In the genomic region with DNA sequence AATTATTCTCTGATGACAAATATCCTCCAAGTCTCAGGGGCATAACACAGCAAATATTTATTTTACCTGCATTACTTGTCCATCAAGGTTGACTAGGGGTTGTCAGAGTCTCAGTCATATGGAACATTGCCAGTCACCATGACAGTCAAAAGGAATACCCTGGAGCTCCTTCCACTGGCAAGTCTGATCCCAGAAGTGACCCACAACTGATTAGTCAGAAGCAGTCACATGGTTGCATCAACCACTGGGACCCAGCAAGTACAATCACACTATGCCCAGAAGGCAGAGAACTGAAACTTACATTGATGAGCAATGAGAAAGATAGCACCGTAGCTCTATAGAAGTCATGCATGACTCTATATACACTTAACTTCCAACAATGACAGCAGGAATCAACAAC, we compare ENCODE assay signal across 14 cellular contexts. TPM values are rescaled to one million over a fixed set of nuclear protein-coding genes. Genes with fewer than 3 reads are reported as not detected.
DNase-seq lines count a peak whose midpoint lies in the region; ATAC-seq and TF ChIP-seq lines count a peak whose summit lies in the region.
"Had no signal": no experiment of that assay in that cellular context is flagged by ENCODE, and none has a peak within 500 bp of the region (broad histone marks: within the 10 kb centered on the region; RNA-seq: fewer than 3 reads in every experiment).

No MANE protein-coding gene starts in this region.

- H3K27ac ChIP-seq in trophoblast cell (ENCODE audit: low read depth, low read length) (no peak overlapping the region), colonic mucosa (no peak overlapping the region), aorta (ENCODE audit: low read depth in 1 of 2, low read length in 2 of 2) (no peak overlapping the region)
- H3K27ac ChIP-seq: 22Rv1, dorsolateral prefrontal cortex, tibial nerve had no signal

- no peak overlapping the region for H3K23ac ChIP-seq in trophoblast cell (ENCODE audit: low read length)

- no peak overlapping the region for H3K14ac ChIP-seq in trophoblast cell (ENCODE audit: low read length)

- no peak for TF ChIP-seq CTCF in colonic mucosa (IDR thresholded peaks at IDR 0.05)

- H3K4me3 ChIP-seq in trophoblast cell (ENCODE audit: low read depth, low read length) = no peak overlapping the region
- H3K4me3 ChIP-seq in colonic mucosa = no peak overlapping the region
- H3K4me3 ChIP-seq in aorta (ENCODE audit: low read length in 2 of 2) = no peak overlapping the region
- H3K4me3 ChIP-seq: dorsolateral prefrontal cortex, tibial nerve had no signal

- peak; percentile 1 for DNase-seq in NCI-H510A treated with DMSO at 0.1 percent for 48 hours (lab: John Stamatoyannopoulos, UW)
- no peak for DNase-seq in NCI-H510A (lab: John Stamatoyannopoulos, UW)
- DNase-seq in RPMI7951 (ENCODE audit: low read depth) = peak; percentile 94
- DNase-seq in trophoblast cell = peak; percentile 65 to 66
- DNase-seq in colonic mucosa = no peak
- DNase-seq in SKM-1 treated with dmso at 0.1 percent for 144 hours (lab: John Stamatoyannopoulos, UW; ENCODE audit: unreplicated experiment) = no peak
- no peak for DNase-seq in aorta
- DNase-seq: activated effector memory CD4-positive, alpha-beta T cell treated with anti-CD3 and anti-CD28 coated beads, Interleukin-2, amount 50 U/mL, for 16 hours; dorsolateral prefrontal cortex; stimulated activated CD4-positive, alpha-beta T cell treated with anti-CD3 and anti-CD28 coated beads, Interleukin-4, amount 100 ng/mL, for 24 hours had no signal

- no peak overlapping the region for H4K12ac ChIP-seq in trophoblast cell (ENCODE audit: low read depth, low read length)

- H2BK5ac ChIP-seq in trophoblast cell (ENCODE audit: low read depth, low read length, poor library complexity) = no peak overlapping the region

- H3K4me1 ChIP-seq in trophoblast cell (ENCODE audit: control insufficient read depth in 1 of 2, insufficient read depth in 2 of 2, low read length in 2 of 2) = peaks cover 0 to 1% of the 10 kb centered on the region in 2 experiments
- H3K4me1 ChIP-seq in colonic mucosa = no peaks in the 10 kb centered on the region
- H3K4me1 ChIP-seq in aorta (ENCODE audit: control insufficient read depth in 1 of 2, insufficient read depth in 2 of 2, low read length in 2 of 2) = no peaks in the 10 kb centered on the region
- H3K4me1 ChIP-seq: tibial nerve had no signal

- no peak overlapping the region for H2BK12ac ChIP-seq in trophoblast cell (ENCODE audit: low read length)

- H3K36me3 ChIP-seq in trophoblast cell (ENCODE audit: control insufficient read depth in 1 of 2, insufficient read depth in 2 of 2, low read length in 2 of 2) (no peaks in the 10 kb centered on the region), colonic mucosa (no peaks in the 10 kb centered on the region), aorta (ENCODE audit: control insufficient read depth in 1 of 2, insufficient read depth in 2 of 2, low read length in 1 of 2) (no peaks in the 10 kb centered on the region)
- H3K36me3 ChIP-seq: tibial nerve had no signal

- intact Hi-C loops in colonic mucosa (cut with DNase I) = no loop called here
- intact Hi-C loops in aorta (cut with DNase I) = no loop called here

- peak; percentile 53 for ATAC-seq in HG03039 (IDR thresholded peaks at IDR 0.05; ENCODE audit: unreplicated experiment)
- no peak for ATAC-seq in aorta (ENCODE audit: low FRiP score)

- no peak overlapping the region for H4K8ac ChIP-seq in trophoblast cell (ENCODE audit: low read depth, low read length)

- no CpG with 5 or more reads among the region's 1 CpG for WGBS in trophoblast cell (ENCODE audit: extremely low coverage, insufficient coverage, insufficient read length)
- 86 to 92% methylated on average over 1 of the region's 1 CpG for WGBS in aorta, 2 donors

- H4K91ac ChIP-seq in trophoblast cell (ENCODE audit: low read depth, low read length) = no peak overlapping the region

- H2AFZ ChIP-seq in trophoblast cell (ENCODE audit: insufficient read depth, low read length, poor library complexity) = no peak overlapping the region

- no peaks in the 10 kb centered on the region for H3K79me2 ChIP-seq in trophoblast cell (ENCODE audit: control insufficient read depth, insufficient read depth, low read length, poor library complexity)

- H3K9ac ChIP-seq in trophoblast cell (ENCODE audit: low read length) (no peak overlapping the region), colonic mucosa (ENCODE audit: low read depth in 2 of 2, low read length in 2 of 2) (no peak overlapping the region)

- H3K4me2 ChIP-seq in trophoblast cell (ENCODE audit: low read length) = no peak overlapping the region

- H3K9me3 ChIP-seq in trophoblast cell (ENCODE audit: insufficient read depth, low read depth, low read length) (peaks cover 3% of the 10 kb centered on the region), colonic mucosa (no peaks in the 10 kb centered on the region), aorta (ENCODE audit: control insufficient read depth, low read length) (peaks cover 3% of the 10 kb centered on the region)

- H3K18ac ChIP-seq in trophoblast cell (ENCODE audit: low read length) = no peak overlapping the region

- no peaks in the 10 kb centered on the region for H3K79me1 ChIP-seq in trophoblast cell (ENCODE audit: low read length)

- no peak overlapping the region for H2BK120ac ChIP-seq in trophoblast cell (ENCODE audit: insufficient read depth, low read length, poor library complexity)

- H3K27me3 ChIP-seq in trophoblast cell (ENCODE audit: insufficient read depth, low read length) = no peaks in the 10 kb centered on the region
- H3K27me3 ChIP-seq in colonic mucosa = no peaks in the 10 kb centered on the region
- H3K27me3 ChIP-seq in aorta (ENCODE audit: control insufficient read depth in 1 of 2, insufficient read depth in 2 of 2, low read length in 1 of 2) = no peaks in the 10 kb centered on the region
- H3K27me3 ChIP-seq: tibial nerve had no signal

- H2AK5ac ChIP-seq in trophoblast cell (ENCODE audit: low read length) = no peak overlapping the region

- H3K4ac ChIP-seq in trophoblast cell (ENCODE audit: low read depth, low read length) = no peak overlapping the region

RNA-seq across cellular contexts. Expression of gene SOD3, which starts 41.9 kb away (rescaled TPM):
- total RNA-seq in RPMI7951 (2014; rRNA removed; shearing (Covaris generic)) = 1.2 and 1.9 TPM in 2 replicates
- 10.5 and 11.1 TPM in 2 replicates for polyA plus RNA-seq in trophoblast cell (2013)
- total RNA-seq in colonic mucosa (10 to 100 TPM; 22.3 to 35.8 TPM), aorta (100 to 1,000 TPM; 356 to 380 TPM)
- 100 to 1,000 TPM; 108 to 315 TPM for polyA plus RNA-seq in aorta
- polyA plus RNA-seq: IgD-negative memory B cell had no signal

Comparison
In these comparisons a context has a peak if more than half of its experiments do, and no peak if none do; other contexts are left out.
1. DNase-seq: peak in NCI-H510A treated with DMSO at 0.1 percent for 48 hours (single experiment), RPMI7951 (single experiment) and trophoblast cell (2 of 2); none in NCI-H510A (single experiment), colonic mucosa (single experiment), SKM-1 treated with dmso at 0.1 percent for 144 hours (single experiment) and aorta (0 of 2).